22 cellular contexts compared by ENCODE assay signal in the genomic region with DNA sequence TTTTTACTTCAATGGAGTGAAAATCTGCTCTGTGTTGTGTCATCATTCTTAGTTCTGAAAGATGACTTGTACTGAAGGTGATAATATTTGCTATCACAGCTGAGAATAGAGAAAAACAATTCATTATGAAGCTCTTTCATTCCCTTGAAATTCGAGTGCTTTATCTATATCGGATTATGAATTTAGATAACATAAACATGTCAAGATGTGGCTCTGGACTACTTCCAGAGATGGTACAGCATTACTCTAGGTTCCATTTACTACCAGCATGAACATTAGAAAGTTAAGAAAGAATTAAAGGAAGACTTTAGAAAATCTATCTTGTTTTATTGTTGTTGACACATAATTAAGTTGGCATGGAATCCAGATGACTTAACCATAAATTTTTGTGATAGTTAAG.
"Had no signal": no experiment of that assay in that cellular context is flagged by ENCODE, and none has a peak within 500 bp of the region (broad histone marks: within the 10 kb centered on the region; RNA-seq: fewer than 3 reads in every experiment).

No MANE protein-coding gene starts in this region.

- ATAC-seq: HepG2, Panc1, PC-3 had no signal

- FAIRE-seq: HepG2 had no signal

- DNase-seq: IMR-90, Kasumi-1, MM.1S, NCI-H1092 treated with DMSO at 0.1 percent for 48 hours, NCI-H1436, NCI-H187, NCI-H2029, NCI-H2081 treated with DMSO at 0.1 percent for 48 hours, NCI-H2171, NCI-H226, NCI-H446, NCI-H510A, NCI-H524 treated with DMSO at 0.1 percent for 48 hours, NCI-H69, NCI-H774, PC-3, SHP77, SW 1271 had no signal

- H3K4me2 ChIP-seq: KMS-11 had no signal

- H3K27ac ChIP-seq: KMS-11, RWPE1 had no signal

- H3K9ac ChIP-seq: KMS-11 had no signal
